Comparison of ENCODE assay signal across 2 cellular contexts in genomic region chr2:42560886-42561285, GRCh38.
A peak's percentile ranks its signal among the peaks of the same experiment; 100 is the strongest.
TF ChIP-seq lines count a peak whose summit lies in the region.

No MANE protein-coding gene starts in this region.

TF ChIP-seq in liver, 16 proteins besides CTCF, POLR2A, EP300 and RAD21:
- TF ChIP-seq ATF3 (IDR thresholded peaks at IDR 0.05): no peak
- TF ChIP-seq EGR1 (IDR thresholded peaks at IDR 0.05; ENCODE audit: low read depth in 2 of 2): no peak
- TF ChIP-seq NR2F2 (IDR thresholded peaks at IDR 0.05): peak; percentile 81
- TF ChIP-seq RXRA (IDR thresholded peaks at IDR 0.05): peak in 1 of 2 donors; percentile 4

TF ChIP-seq in HepG2, 621 proteins besides CTCF, POLR2A, EP300 and RAD21:
- TF ChIP-seq ZNF775 (CRISPR knock-in tag; IDR thresholded peaks at IDR 0.05; ENCODE audit: borderline replicate concordance): no peak
- no peak for TF ChIP-seq ZNF546 (CRISPR knock-in tag; conservative IDR thresholded peaks at IDR 0.05)
- no peak for TF ChIP-seq ASH2L (IDR thresholded peaks at IDR 0.05; ENCODE audit: insufficient read length, low read depth, low read length)
- TF ChIP-seq ARNT2 (CRISPR knock-in tag; IDR thresholded peaks at IDR 0.05; ENCODE audit: low read depth): no peak
- no peak for TF ChIP-seq GLMP (CRISPR knock-in tag; IDR thresholded peaks at IDR 0.05; ENCODE audit: borderline replicate concordance)
- no peak for TF ChIP-seq ZNF3 (CRISPR knock-in tag; IDR thresholded peaks at IDR 0.05)
